8 cellular contexts compared by ENCODE assay signal in the genomic region with DNA sequence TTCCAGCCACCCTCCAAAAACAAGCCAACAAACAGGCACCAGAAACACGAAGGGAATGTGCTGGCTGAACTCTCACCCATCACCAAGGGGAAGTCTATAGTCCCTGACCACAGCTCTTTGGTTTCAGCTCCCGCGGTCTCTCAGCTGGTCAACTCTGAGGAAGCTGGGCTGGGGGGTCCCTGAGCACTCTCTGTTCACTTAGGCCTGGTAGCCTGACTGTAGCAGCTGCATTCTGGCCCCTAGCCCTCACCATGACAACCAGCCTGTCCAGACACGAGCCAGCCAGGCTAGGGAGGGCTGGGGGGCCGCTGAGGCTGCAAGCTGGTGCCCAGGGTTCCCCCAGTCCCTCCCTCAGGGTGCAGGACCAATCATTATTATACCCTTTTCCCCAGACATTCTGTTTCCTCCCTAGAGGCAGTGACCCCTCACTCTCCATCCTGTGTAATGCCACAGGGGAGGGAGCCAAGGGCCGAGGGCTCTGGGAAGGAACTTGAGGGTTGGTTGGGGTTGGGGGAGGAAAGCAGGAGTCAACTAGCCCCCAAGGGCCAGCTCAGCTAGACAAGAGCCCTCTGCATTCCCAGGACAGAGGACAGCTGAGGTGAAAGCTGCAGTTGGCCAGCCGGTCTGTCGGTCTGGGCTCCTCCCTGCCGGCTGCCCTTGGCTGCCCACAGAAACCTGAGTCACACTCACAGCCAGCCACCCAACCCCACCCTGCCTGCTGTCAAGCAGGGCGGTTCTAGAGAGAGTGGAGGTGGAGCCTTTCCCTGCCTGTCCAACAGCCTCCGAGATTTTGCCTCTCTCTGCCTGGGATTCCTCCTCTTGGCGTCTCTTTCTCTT.
DNase-seq lines count a peak whose midpoint lies in the region; ATAC-seq and TF ChIP-seq lines count a peak whose summit lies in the region.

No MANE protein-coding gene starts in this region.

- H3K27ac ChIP-seq in HUES6 (ENCODE audit: low read depth, low read length) (no peak overlapping the region; the same call in 1 of the 2 replicates), OCI-LY1 (ENCODE audit: low read depth, low read length, poor library complexity, severe bottlenecking) (peak overlapping the region; percentile 70), epithelial cell of prostate (peak overlapping the region; percentile 100)

- H3K27me3 ChIP-seq in HUES6 (ENCODE audit: control insufficient read depth, insufficient read depth, low read length) (peaks cover 34% of the 10 kb centered on the region), OCI-LY1 (ENCODE audit: insufficient read depth, low read length) (no peaks in the 10 kb centered on the region), mucosa of stomach (ENCODE audit: control insufficient read depth, insufficient read depth, low read length) (no peaks in the 10 kb centered on the region)

- peaks cover 14% of the 10 kb centered on the region for H3K36me3 Mint-ChIP-seq in stimulated activated effector memory CD8-positive, alpha-beta T cell treated with anti-CD3 and anti-CD28 coated beads, Interleukin-12 subunit alpha, Interleukin-12 subunit beta, amount 100 ng/mL, for 72 hours

- peak overlapping the region; percentile 57 for H3K4me2 ChIP-seq in OCI-LY1 (ENCODE audit: low read length)

- peak; percentile 87 for DNase-seq in COR-L47 (lab: John Stamatoyannopoulos, UW)
- peak; percentile 71 for DNase-seq in activated T-cell treated with anti-CD3 and anti-CD28 coated beads, Interleukin-2, amount 50 U/mL, for 1 hour
- DNase-seq in epithelial cell of prostate (ENCODE audit: low read depth, low spot score): peak; percentile 91
- DNase-seq in stimulated activated effector memory CD8-positive, alpha-beta T cell treated with anti-CD3 and anti-CD28 coated beads, Interleukin-12 subunit alpha, Interleukin-12 subunit beta, amount 100 ng/mL, for 72 hours (ENCODE audit: low spot score in 2 of 2): peak; percentile 63 to 90

- peak overlapping the region; percentile 45 for H3K4me3 ChIP-seq in HUES6 (ENCODE audit: low read depth, low read length)
- H3K4me3 ChIP-seq in OCI-LY1 (ENCODE audit: low read depth, low read length, poor library complexity, severe bottlenecking): peak overlapping the region; percentile 2
- no peak overlapping the region for H3K4me3 ChIP-seq in mucosa of stomach (ENCODE audit: low read length)

- peak overlapping the region; percentile 98 for H3K4me3 Mint-ChIP-seq in stimulated activated effector memory CD8-positive, alpha-beta T cell treated with anti-CD3 and anti-CD28 coated beads, Interleukin-12 subunit alpha, Interleukin-12 subunit beta, amount 100 ng/mL, for 72 hours

- no peaks in the 10 kb centered on the region for H3K9me3 ChIP-seq in HUES6 (ENCODE audit: control insufficient read depth, insufficient read depth, low read depth, low read length)
- H3K9me3 ChIP-seq in OCI-LY1 (ENCODE audit: low read length): no peaks in the 10 kb centered on the region
- H3K9me3 ChIP-seq in mucosa of stomach (ENCODE audit: control insufficient read depth, low read length): no peaks in the 10 kb centered on the region

- no peaks in the 10 kb centered on the region for H3K9me3 Mint-ChIP-seq in stimulated activated effector memory CD8-positive, alpha-beta T cell treated with anti-CD3 and anti-CD28 coated beads, Interleukin-12 subunit alpha, Interleukin-12 subunit beta, amount 100 ng/mL, for 72 hours

- H3K9me2 ChIP-seq in OCI-LY1 (ENCODE audit: low read depth, low read length): no peaks in the 10 kb centered on the region

- H4K20me1 ChIP-seq in OCI-LY1 (ENCODE audit: insufficient read depth, low read length): no peaks in the 10 kb centered on the region

- peaks cover 31% of the 10 kb centered on the region for H3K4me1 ChIP-seq in HUES6 (ENCODE audit: control insufficient read depth, insufficient read depth, low read length)
- peaks cover 45% of the 10 kb centered on the region for H3K4me1 ChIP-seq in OCI-LY1 (ENCODE audit: insufficient read depth, low read length, severe bottlenecking)
- H3K4me1 ChIP-seq in mucosa of stomach (ENCODE audit: control insufficient read depth, insufficient read depth, low read length): peaks cover 44% of the 10 kb centered on the region

- peak; percentile 52 for ATAC-seq in GM21390 (IDR thresholded peaks at IDR 0.05; ENCODE audit: unreplicated experiment)
- peak; percentile 76 for ATAC-seq in stimulated activated effector memory CD8-positive, alpha-beta T cell treated with anti-CD3 and anti-CD28 coated beads, Interleukin-12 subunit alpha, Interleukin-12 subunit beta, amount 100 ng/mL, for 72 hours

- peak overlapping the region; percentile 59 for H3K9ac ChIP-seq in HUES6 (ENCODE audit: low read length)
- H3K9ac ChIP-seq in OCI-LY1 (ENCODE audit: low read length): peak overlapping the region; percentile 14; the same call in 1 of the 2 replicates
- peak overlapping the region; percentile 64 for H3K9ac ChIP-seq in mucosa of stomach (ENCODE audit: low read length)

- no peaks in the 10 kb centered on the region for H3K36me3 ChIP-seq in HUES6 (ENCODE audit: control insufficient read depth, insufficient read depth, low read length)
- H3K36me3 ChIP-seq in OCI-LY1 (ENCODE audit: insufficient read depth, low read length): peaks cover 10% of the 10 kb centered on the region; the same call in 1 of the 2 replicates
- no peaks in the 10 kb centered on the region for H3K36me3 ChIP-seq in mucosa of stomach (ENCODE audit: control insufficient read depth, insufficient read depth, low read length)

- H3K4me1 Mint-ChIP-seq in stimulated activated effector memory CD8-positive, alpha-beta T cell treated with anti-CD3 and anti-CD28 coated beads, Interleukin-12 subunit alpha, Interleukin-12 subunit beta, amount 100 ng/mL, for 72 hours: peaks cover 81% of the 10 kb centered on the region

- H3F3A ChIP-seq in OCI-LY1 (ENCODE audit: insufficient read depth, low read length): no peaks in the 10 kb centered on the region

- no peak for TF ChIP-seq CTCF in OCI-LY1 (IDR thresholded peaks at IDR 0.05; ENCODE audit: low read length)

- peaks cover 4% of the 10 kb centered on the region; the same call in 1 of the 2 replicates for H3K79me2 ChIP-seq in OCI-LY1 (ENCODE audit: insufficient read depth, low read length)

- peak overlapping the region; percentile 1; the same call in 1 of the 2 replicates for H2AFZ ChIP-seq in OCI-LY1 (ENCODE audit: low read length)

- peak overlapping the region; percentile 99 for H3K27ac Mint-ChIP-seq in stimulated activated effector memory CD8-positive, alpha-beta T cell treated with anti-CD3 and anti-CD28 coated beads, Interleukin-12 subunit alpha, Interleukin-12 subunit beta, amount 100 ng/mL, for 72 hours

Comparison
In these comparisons a context has a peak if more than half of its experiments do, and no peak if none do; other contexts are left out.
1. H3K9ac ChIP-seq: peak in every context shown above with its lines; median percentile 64 in mucosa of stomach; 59 in HUES6; 14 in OCI-LY1.